In the genomic region with DNA sequence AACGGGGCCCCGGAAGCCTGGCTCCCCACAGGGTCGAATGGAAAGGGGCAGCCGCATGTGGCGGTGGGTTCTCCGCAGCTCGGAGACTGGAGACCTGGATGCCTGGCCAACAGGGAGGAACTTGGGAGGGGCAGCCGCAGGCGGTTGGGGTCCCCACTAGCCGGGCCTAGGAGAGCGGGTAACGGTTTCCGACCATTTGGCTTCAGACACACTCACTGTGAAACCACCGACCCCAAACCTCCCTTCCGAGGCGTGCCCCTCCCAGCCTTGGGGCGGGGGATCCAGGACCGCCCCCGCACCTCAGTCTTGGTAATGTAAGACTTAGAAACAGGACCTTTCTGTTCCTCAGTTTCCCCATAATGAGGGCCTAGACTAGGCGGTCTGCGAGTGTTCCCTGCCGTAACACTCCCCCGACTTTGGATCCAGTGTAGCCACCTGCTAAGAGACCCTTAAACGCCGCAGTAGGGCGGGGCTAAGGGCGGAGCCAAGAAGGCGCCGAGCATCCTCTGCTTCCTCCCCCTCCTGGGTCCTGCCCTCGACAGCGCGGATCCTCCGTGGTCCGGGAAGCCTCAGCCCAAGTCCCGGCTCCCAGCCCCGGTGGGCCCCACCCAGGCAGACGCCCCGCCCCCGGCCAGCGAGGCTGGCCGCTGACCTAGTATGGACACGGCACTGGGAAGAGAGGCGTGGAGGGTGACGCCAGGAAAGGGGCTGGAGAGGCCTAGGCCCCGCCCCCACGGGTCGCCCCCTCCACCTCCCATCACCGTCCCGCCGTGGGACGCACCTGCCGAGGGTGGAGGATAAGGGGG, we compare ENCODE assay signal across 1 cellular context.
TF ChIP-seq lines count a peak whose summit lies in the region.

No MANE protein-coding gene starts in this region.

TF ChIP-seq in IMR-90, 13 proteins besides CTCF, POLR2A, EP300 and RAD21:
- no peak for TF ChIP-seq RCOR1 (IDR thresholded peaks at IDR 0.05; ENCODE audit: insufficient replicate concordance, low read length)
- no peak for TF ChIP-seq RFX5 (IDR thresholded peaks at IDR 0.05; ENCODE audit: low read depth, low read length)
- no peak for TF ChIP-seq NFE2L2 (IDR thresholded peaks at IDR 0.05; ENCODE audit: low read depth, low read length)
- no peak for TF ChIP-seq BHLHE40 (IDR thresholded peaks at IDR 0.05; ENCODE audit: low read depth, low read length)
- no peak for TF ChIP-seq MXI1 (IDR thresholded peaks at IDR 0.05; ENCODE audit: borderline replicate concordance, low read depth, low read length)
- TF ChIP-seq ELK1 (IDR thresholded peaks at IDR 0.05; ENCODE audit: borderline replicate concordance, low read depth, low read length), result no peak
- TF ChIP-seq USF2 (IDR thresholded peaks at IDR 0.05; ENCODE audit: low read depth, low read length), result no peak
- no peak for TF ChIP-seq MAFK (IDR thresholded peaks at IDR 0.05; ENCODE audit: low read depth, low read length)
- TF ChIP-seq CEBPB (IDR thresholded peaks at IDR 0.05; ENCODE audit: low read depth, low read length), result no peak
- TF ChIP-seq CHD1 (IDR thresholded peaks at IDR 0.05; ENCODE audit: low read depth, low read length), result no peak
- no peak for TF ChIP-seq MAZ (IDR thresholded peaks at IDR 0.05; ENCODE audit: borderline replicate concordance, low read depth, low read length)
